ENCODE assay signal across 28 cellular contexts in genomic region chr12:113641426-113641825, GRCh38.
"Had no signal": no experiment of that assay in that cellular context is flagged by ENCODE, and none has a peak within 500 bp of the region (broad histone marks: within the 10 kb centered on the region; RNA-seq: fewer than 3 reads in every experiment).

No MANE protein-coding gene starts in this region.

- H3K27ac ChIP-seq: SJCRH30, SK-N-MC, VCaP had no signal

- H3K4me3 Mint-ChIP-seq: activated CD4-positive, alpha-beta memory T cell treated with anti-CD3 and anti-CD28 coated beads, Interleukin-2, amount 10 ng/mL, durations not matched to agents 7 days and 5 days; activated CD8-positive, alpha-beta memory T cell treated with anti-CD3 and anti-CD28 coated beads, Interleukin-2, amount 10 ng/mL, durations not matched to agents 7 days and 5 days; activated naive CD4-positive, alpha-beta T cell treated with anti-CD3 and anti-CD28 coated beads, Interleukin-2, amount 10 ng/mL, durations not matched to agents 7 days and 5 days; activated naive CD8-positive, alpha-beta T cell; activated naive CD8-positive, alpha-beta T cell treated with anti-CD3 and anti-CD28 coated beads, Interleukin-2, amount 50 U/mL, for 24 hours had no signal

- H3K9me3 ChIP-seq: SJCRH30 had no signal

- H3K36me3 Mint-ChIP-seq: activated CD8-positive, alpha-beta memory T cell treated with anti-CD3 and anti-CD28 coated beads, Interleukin-2, amount 10 ng/mL, durations not matched to agents 7 days and 5 days; activated naive CD4-positive, alpha-beta T cell treated with anti-CD3 and anti-CD28 coated beads, Interleukin-2, amount 10 ng/mL, durations not matched to agents 7 days and 5 days; activated naive CD8-positive, alpha-beta T cell; brain had no signal

- H3K4me1 ChIP-seq: SJCRH30 had no signal

- H3K36me3 ChIP-seq: SJCRH30 had no signal

- H3K9me3 Mint-ChIP-seq: activated CD4-positive, alpha-beta memory T cell treated with anti-CD3 and anti-CD28 coated beads, Interleukin-2, amount 10 ng/mL, durations not matched to agents 7 days and 5 days; activated naive CD4-positive, alpha-beta T cell treated with anti-CD3 and anti-CD28 coated beads, Interleukin-2, amount 10 ng/mL, durations not matched to agents 7 days and 5 days; activated naive CD8-positive, alpha-beta T cell treated with anti-CD3 and anti-CD28 coated beads, Interleukin-2, amount 50 U/mL, for 24 hours had no signal

- H3K27ac Mint-ChIP-seq: activated CD4-positive, alpha-beta memory T cell treated with anti-CD3 and anti-CD28 coated beads, Interleukin-2, amount 10 ng/mL, durations not matched to agents 7 days and 5 days; activated CD8-positive, alpha-beta memory T cell treated with anti-CD3 and anti-CD28 coated beads, Interleukin-2, amount 10 ng/mL, durations not matched to agents 7 days and 5 days; activated naive CD4-positive, alpha-beta T cell treated with anti-CD3 and anti-CD28 coated beads, Interleukin-2, amount 10 ng/mL, durations not matched to agents 7 days and 5 days; activated naive CD8-positive, alpha-beta T cell; activated naive CD8-positive, alpha-beta T cell treated with anti-CD3 and anti-CD28 coated beads, Interleukin-2, amount 50 U/mL, for 24 hours had no signal

- H3K4me1 Mint-ChIP-seq: activated CD4-positive, alpha-beta memory T cell treated with anti-CD3 and anti-CD28 coated beads, Interleukin-2, amount 10 ng/mL, durations not matched to agents 7 days and 5 days; activated CD8-positive, alpha-beta memory T cell treated with anti-CD3 and anti-CD28 coated beads, Interleukin-2, amount 10 ng/mL, durations not matched to agents 7 days and 5 days; activated naive CD4-positive, alpha-beta T cell treated with anti-CD3 and anti-CD28 coated beads, Interleukin-2, amount 10 ng/mL, durations not matched to agents 7 days and 5 days; activated naive CD8-positive, alpha-beta T cell treated with anti-CD3 and anti-CD28 coated beads, Interleukin-2, amount 50 U/mL, for 24 hours had no signal

- H3K4me3 ChIP-seq: SJCRH30, SK-N-MC had no signal

- DNase-seq: activated CD4-positive, alpha-beta memory T cell treated with anti-CD3 and anti-CD28 coated beads, Interleukin-2, amount 10 ng/mL, durations not matched to agents 7 days and 5 days; activated CD4-positive, alpha-beta T cell treated with anti-CD3 and anti-CD28 coated beads for 1 hour; activated CD4-positive, alpha-beta T cell treated with anti-CD3 and anti-CD28 coated beads for 48 hours; activated CD4-positive, CD25-positive, alpha-beta regulatory T cell; activated CD8-positive, alpha-beta memory T cell treated with anti-CD3 and anti-CD28 coated beads for 24 hours; activated CD8-positive, alpha-beta memory T cell treated with anti-CD3 and anti-CD28 coated beads, Interleukin-2, amount 10 ng/mL, durations not matched to agents 7 days and 5 days; activated CD8-positive, alpha-beta memory T cell treated with anti-CD3 and anti-CD28 coated beads, Interleukin-2, amount 50 U/mL, for 48 hours; activated effector memory CD4-positive, alpha-beta T cell treated with Interleukin-2 at 50 U/mL for 16 hours; activated naive CD4-positive, alpha-beta T cell treated with anti-CD3 and anti-CD28 coated beads, Interleukin-2, amount 10 ng/mL, durations not matched to agents 7 days and 5 days; activated naive CD8-positive, alpha-beta T cell treated with anti-CD3 and anti-CD28 coated beads, Interleukin-2, amount 50 U/mL, for 24 hours; activated T-cell treated with anti-CD3 and anti-CD28 coated beads, Interleukin-2, amount 50 U/mL, for 48 hours; anterior cingulate cortex; NCI-H1105; NCI-H1417 treated with DMSO at 0.1 percent for 48 hours; NCI-H187 treated with DMSO at 0.1 percent for 48 hours; NCI-H2081; NCI-H2171 treated with DMSO at 0.1 percent for 48 hours; NCI-H2227 treated with DMSO at 0.1 percent for 48 hours; NCI-H526; NCI-H748 treated with DMSO at 0.1 percent for 48 hours; NK-92 treated with Interleukin-12 subunit alpha and Interleukin-12 subunit beta, amount 100 ng/mL, for 24 hours; SHP77; SJCRH30; T1000 had no signal
